8 cellular contexts compared by ENCODE assay signal in genomic region chr16:46918905-46919792, GRCh38. TPM values are rescaled to one million over a fixed set of nuclear protein-coding genes. Genes with fewer than 3 reads are reported as not detected.
DNase-seq lines count a peak whose midpoint lies in the region; ATAC-seq and TF ChIP-seq lines count a peak whose summit lies in the region.

No MANE protein-coding gene starts in this region.

- no peaks in the 10 kb centered on the region for H3K4me1 ChIP-seq in hepatocyte (ENCODE audit: insufficient read depth)
- no peaks in the 10 kb centered on the region for H3K4me1 ChIP-seq in gastroesophageal sphincter

- no peaks in the 10 kb centered on the region for H3K9me2 ChIP-seq in hepatocyte (replicated peaks; ENCODE audit: insufficient read depth)

- ATAC-seq in GM21390 (IDR thresholded peaks at IDR 0.05; ENCODE audit: unreplicated experiment), result peak; percentile 90
- peak; percentile 77 for ATAC-seq in HG03521 (IDR thresholded peaks at IDR 0.05; ENCODE audit: unreplicated experiment)
- ATAC-seq in gastroesophageal sphincter, result no peak
- no peak for ATAC-seq in Right ventricle myocardium superior (ENCODE audit: poor library complexity)

- no peak for TF ChIP-seq EP300 in gastroesophageal sphincter (IDR thresholded peaks at IDR 0.05)

- H3K36me3 ChIP-seq in hepatocyte (replicated peaks; ENCODE audit: insufficient read depth, low read depth) (no peaks in the 10 kb centered on the region), gastroesophageal sphincter (peaks cover 0 to 57% of the 10 kb centered on the region in 2 donors)

- no peaks in the 10 kb centered on the region for H4K20me1 ChIP-seq in hepatocyte (ENCODE audit: insufficient read depth, poor library complexity, severe bottlenecking)

- H3K4me2 ChIP-seq in hepatocyte, result no peak overlapping the region

- in situ Hi-C loops in GM13977 (cut with MboI; ENCODE audit: low pct_unique_long_range_greater_than_20kb, low sequenced_read_pairs, unreplicated experiment), result no loop called here

- no peaks in the 10 kb centered on the region for H3K79me2 ChIP-seq in hepatocyte

- H3K27me3 ChIP-seq in hepatocyte (no peaks in the 10 kb centered on the region), gastroesophageal sphincter (no peaks in the 10 kb centered on the region)

- no peak overlapping the region for H3K27ac ChIP-seq in hepatocyte
- no peak overlapping the region for H3K27ac ChIP-seq in gastroesophageal sphincter

- DNase-seq in GM13977 (ENCODE audit: low spot score) (peak; percentile 79), hepatocyte (ENCODE audit: low spot score) (peak; percentile 45), Right ventricle myocardium superior (no peak), anterior cingulate cortex (lab: John Stamatoyannopoulos, UW) (no peak)
- DNase-seq in activated CD8-positive, alpha-beta memory T cell treated with anti-CD3 and anti-CD28 coated beads, Interleukin-2, amount 50 U/mL, for 4 hours, result no peak

- 49% methylated on average over 21 of the region's 21 CpGs for WGBS in hepatocyte (ENCODE audit: low lambda C conversion rate, missing lambda C conversion rate)
- 58% methylated on average over 11 of the region's 21 CpGs; no CpG with 5 or more reads in 1 of the 2 donors for WGBS in gastroesophageal sphincter (ENCODE audit: low coverage in 1 of 2), 2 donors

- TF ChIP-seq POLR2A in gastroesophageal sphincter (IDR thresholded peaks at IDR 0.05), result no peak

- H3K4me3 ChIP-seq in hepatocyte (no peak overlapping the region), gastroesophageal sphincter (no peak overlapping the region)

- no peak overlapping the region for H2AFZ ChIP-seq in hepatocyte

- TF ChIP-seq CTCF in GM13977 (IDR thresholded peaks at IDR 0.05; ENCODE audit: extremely low read depth, insufficient read depth, missing control alignments) (peak; percentile 59), hepatocyte (IDR thresholded peaks at IDR 0.05; ENCODE audit: poor library complexity) (no peak), gastroesophageal sphincter (IDR thresholded peaks at IDR 0.05) (no peak)

- no peaks in the 10 kb centered on the region for H3K9me3 ChIP-seq in hepatocyte (ENCODE audit: low read depth)
- H3K9me3 ChIP-seq in gastroesophageal sphincter, result no peaks in the 10 kb centered on the region

- intact Hi-C loops in Right ventricle myocardium superior (cut with DNase I), result no loop called here

RNA-seq across cellular contexts. Expression of gene GPT2, which starts 35.0 kb away (rescaled TPM):
- total RNA-seq in hepatocyte (37.4 and 41.0 TPM in 2 replicates), gastroesophageal sphincter (1 to 10 TPM; 3.8 to 8.6 (median 5.4) TPM), Right ventricle myocardium superior (22.9 TPM)
- 38.9 and 51.3 TPM in 2 replicates for polyA plus RNA-seq in hepatocyte

RNA-seq across cellular contexts. Expression of gene DNAJA2, which starts 54.3 kb away (rescaled TPM):
- total RNA-seq in hepatocyte (59.4 and 72.8 TPM in 2 replicates), gastroesophageal sphincter (10 to 100 TPM; 65.7 to 97.0 (median 72.0) TPM), Right ventricle myocardium superior (90.0 TPM)
- 49.3 and 62.3 TPM in 2 replicates for polyA plus RNA-seq in hepatocyte

Comparison
In these comparisons a context has a peak if more than half of its experiments do, and no peak if none do; other contexts are left out.
1. DNase-seq: peak in GM13977 (single experiment) and hepatocyte (single experiment); none in activated CD8-positive, alpha-beta memory T cell treated with anti-CD3 and anti-CD28 coated beads, Interleukin-2, amount 50 U/mL, for 4 hours (single experiment), Right ventricle myocardium superior (single experiment) and anterior cingulate cortex (0 of 58).
2. ATAC-seq: peak in GM21390 (single experiment) and HG03521 (single experiment); none in gastroesophageal sphincter (single experiment) and Right ventricle myocardium superior (single experiment).